ENCODE assay signal across 8 cellular contexts in genomic region chr1:150072959-150073358, GRCh38. TPM values are rescaled to one million over a fixed set of nuclear protein-coding genes. Genes with fewer than 3 reads are reported as not detected.
A peak's percentile ranks its signal among the peaks of the same experiment; 100 is the strongest.
DNase-seq lines count a peak whose midpoint lies in the region; ATAC-seq, FAIRE-seq and TF ChIP-seq lines count a peak whose summit lies in the region.

No MANE protein-coding gene starts in this region.

- peak; percentile 86 for TF ChIP-seq CTCF in OCI-LY7 (conservative IDR thresholded peaks at IDR 0.05; ENCODE audit: low read length)
- peak in 5 of 6 experiments; percentile 21 to 58 (median 38) for TF ChIP-seq CTCF in esophagus squamous epithelium (IDR thresholded peaks at IDR 0.05)
- peak; percentile 57 for TF ChIP-seq CTCF in thoracic aorta (IDR thresholded peaks at IDR 0.05)

- no peaks in the 10 kb centered on the region for H3K27me3 Mint-ChIP-seq in stimulated activated naive CD8-positive, alpha-beta T cell treated with anti-CD3 and anti-CD28 coated beads, Interleukin-15, amount 100 ng/mL, for 72 hours

- no peaks in the 10 kb centered on the region for H3K9me2 ChIP-seq in OCI-LY7 (ENCODE audit: insufficient read depth, low read length)

- H3K4me3 ChIP-seq in OCI-LY7 (ENCODE audit: low read depth, low read length, poor library complexity, severe bottlenecking): no peak overlapping the region
- H3K4me3 ChIP-seq in esophagus squamous epithelium: no peak overlapping the region
- H3K4me3 ChIP-seq in thoracic aorta: no peak overlapping the region

- no peak overlapping the region for H3K4me3 Mint-ChIP-seq in stimulated activated naive CD8-positive, alpha-beta T cell treated with anti-CD3 and anti-CD28 coated beads, Interleukin-15, amount 100 ng/mL, for 72 hours

- WGBS in esophagus squamous epithelium, 2 donors: 61 to 67% methylated on average over 3 of the region's 3 CpGs

- H3K9me3 Mint-ChIP-seq in stimulated activated naive CD8-positive, alpha-beta T cell treated with anti-CD3 and anti-CD28 coated beads, Interleukin-15, amount 100 ng/mL, for 72 hours: no peaks in the 10 kb centered on the region

- peaks cover 13% of the 10 kb centered on the region; the same call in 1 of the 2 replicates for H3K79me2 ChIP-seq in OCI-LY7 (ENCODE audit: insufficient read depth, low read depth, low read length)

- FAIRE-seq in GM12892 (lab: Jason Lieb, UNC): no peak

- H3K27me3 ChIP-seq in esophagus squamous epithelium (no peaks in the 10 kb centered on the region), thoracic aorta (replicated peaks; ENCODE audit: insufficient read depth) (no peaks in the 10 kb centered on the region)

- no peak overlapping the region for H2AFZ ChIP-seq in OCI-LY7 (ENCODE audit: low read length)

- intact Hi-C loops in OCI-LY7 (cut with micrococcal nuclease; ENCODE audit: unreplicated experiment) (loop anchor here (1.0 kb wide), 1 partner anchor 93 kb away; no protein-coding TSS in a partner anchor), esophagus squamous epithelium (cut with DNase I) (no loop called here)

- H3K4me1 ChIP-seq in OCI-LY7 (ENCODE audit: insufficient read depth, low read length, poor library complexity, severe bottlenecking) (peaks cover 14% of the 10 kb centered on the region), esophagus squamous epithelium (peaks cover 5 to 19% (median 8%) of the 10 kb centered on the region in 3 donors), thoracic aorta (ENCODE audit: control insufficient read depth in 1 of 2, low read depth in 2 of 2) (peaks cover 12 to 21% of the 10 kb centered on the region in 2 donors)

- no peak for DNase-seq in stimulated activated naive CD8-positive, alpha-beta T cell treated with anti-CD3 and anti-CD28 coated beads, Interleukin-15, amount 100 ng/mL, for 72 hours
- DNase-seq in stimulated activated naive CD8-positive, alpha-beta T cell treated with anti-CD3 and anti-CD28 coated beads, Interleukin-15, Interleukin-2, amounts not matched to agents 100 U/mL and 50 U/mL, for 24 hours: no peak
- DNase-seq in OCI-LY7 (ENCODE audit: low spot score) (peak; percentile 46), esophagus squamous epithelium (lab: John Stamatoyannopoulos, UW) (no peak), thoracic aorta (ENCODE audit: low spot score) (no peak), GM12892 (ENCODE audit: insufficient read length) (no peak)
- DNase-seq in activated effector memory CD4-positive, alpha-beta T cell treated with anti-CD3 and anti-CD28 coated beads, Interleukin-2, amount 50 U/mL, for 16 hours: no peak

- no peak for TF ChIP-seq POLR2A in esophagus squamous epithelium (IDR thresholded peaks at IDR 0.05)
- TF ChIP-seq POLR2A in GM12892 (IDR thresholded peaks at IDR 0.05; ENCODE audit: low read depth, low read length): no peak

- H3K27ac ChIP-seq in OCI-LY7 (ENCODE audit: low read depth, low read length, poor library complexity, severe bottlenecking): no peak overlapping the region
- no peak overlapping the region for H3K27ac ChIP-seq in esophagus squamous epithelium
- H3K27ac ChIP-seq in thoracic aorta: no peak overlapping the region

- ATAC-seq in stimulated activated naive CD8-positive, alpha-beta T cell treated with anti-CD3 and anti-CD28 coated beads, Interleukin-15, amount 100 ng/mL, for 72 hours: peak; percentile 50
- no peak for ATAC-seq in stimulated activated naive CD8-positive, alpha-beta T cell treated with anti-CD3 and anti-CD28 coated beads, Interleukin-15, Interleukin-2, amounts not matched to agents 100 U/mL and 50 U/mL, for 24 hours
- ATAC-seq in thoracic aorta (ENCODE audit: insufficient number of reproducible peaks, low FRiP score, low read depth) (no peak), HG03097 (IDR thresholded peaks at IDR 0.05; ENCODE audit: low FRiP score, unreplicated experiment) (no peak)

- H3K9me3 ChIP-seq in OCI-LY7 (ENCODE audit: low read length) (no peaks in the 10 kb centered on the region), esophagus squamous epithelium (no peaks in the 10 kb centered on the region), thoracic aorta (no peaks in the 10 kb centered on the region)

- no peak overlapping the region for H3K4me2 ChIP-seq in OCI-LY7 (ENCODE audit: low read length)

- POLR2A ChIA-PET in OCI-LY7 (lab: Charles Lee): interaction anchor here (0.7 to 2.1 kb wide), 9 partner anchors 8 to 186 kb away, joined by 3 to 7 read pairs (median 5); a partner anchor contains a TSS

- H3K27ac Mint-ChIP-seq in stimulated activated naive CD8-positive, alpha-beta T cell treated with anti-CD3 and anti-CD28 coated beads, Interleukin-15, amount 100 ng/mL, for 72 hours: no peak overlapping the region

- peaks cover 20% of the 10 kb centered on the region for H3K4me1 Mint-ChIP-seq in stimulated activated naive CD8-positive, alpha-beta T cell treated with anti-CD3 and anti-CD28 coated beads, Interleukin-15, amount 100 ng/mL, for 72 hours

- no TSS peak for BruUV-seq in OCI-LY7 (replicated peaks; lab: Mats Ljungman, UMichigan)

- peaks cover 69% of the 10 kb centered on the region for H3K36me3 ChIP-seq in OCI-LY7 (ENCODE audit: insufficient read depth, low read length)
- H3K36me3 ChIP-seq in esophagus squamous epithelium: peaks cover 2 to 68% (median 8%) of the 10 kb centered on the region in 3 donors
- peaks cover 7% of the 10 kb centered on the region for H3K36me3 ChIP-seq in thoracic aorta

- CTCF ChIA-PET in OCI-LY7 (lab: Charles Lee; ENCODE audit: unreplicated experiment): interaction anchor here (0.5 to 1.5 kb wide), 5 partner anchors 89 to 456 kb away, joined by 3 to 7 read pairs (median 5); no protein-coding TSS in a partner anchor

- H4K20me1 ChIP-seq in OCI-LY7 (ENCODE audit: insufficient read depth, low read length): no peaks in the 10 kb centered on the region

RNA-seq across cellular contexts. Expression of gene VPS45, which starts 5.4 kb away (rescaled TPM):
- total RNA-seq in OCI-LY7 (2014; rRNA removed; shearing (Covaris generic)): 38.9 and 40.2 TPM in 2 replicates
- total RNA-seq in OCI-LY7 (2022) (54.4 and 58.2 TPM in 2 replicates), esophagus squamous epithelium (10 to 100 TPM; 23.4 to 31.7 (median 29.1) TPM), thoracic aorta (10 to 100 TPM; 46.2 to 68.9 TPM)
- 29.9 TPM for polyA plus RNA-seq in GM12892 (2012; ENCODE audit: missing spikeins)
